12 cellular contexts compared by ENCODE assay signal in the genomic region with DNA sequence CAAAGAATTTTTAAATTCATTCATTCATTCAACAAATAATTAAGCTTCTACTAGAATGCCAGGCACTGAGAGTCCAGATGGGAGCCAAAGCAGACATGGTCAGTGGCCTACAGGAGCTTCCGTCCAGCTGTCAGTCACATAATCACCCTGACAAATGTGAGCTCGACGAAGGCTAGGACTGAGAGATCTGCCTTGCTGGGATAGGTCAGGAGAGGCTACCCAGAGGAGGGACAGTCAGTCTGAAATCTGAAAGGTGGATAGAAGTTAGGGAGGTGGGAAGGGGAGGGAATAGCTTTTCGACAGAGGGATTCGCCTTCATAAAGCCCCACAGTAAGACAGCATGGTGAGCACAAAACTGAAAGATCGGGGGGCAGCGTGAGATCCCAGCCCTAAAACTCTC. TPM values are rescaled to one million over a fixed set of nuclear protein-coding genes. Genes with fewer than 3 reads are reported as not detected.
DNase-seq lines count a peak whose midpoint lies in the region; ATAC-seq and TF ChIP-seq lines count a peak whose summit lies in the region.
"Had no signal": no experiment of that assay in that cellular context is flagged by ENCODE, and none has a peak within 500 bp of the region (broad histone marks: within the 10 kb centered on the region; RNA-seq: fewer than 3 reads in every experiment).

No MANE protein-coding gene starts in this region.

- no peak overlapping the region for H3K4me3 Mint-ChIP-seq in HFFc6
- peak overlapping the region in 1 of 5 experiments; percentile 48 for H3K4me3 Mint-ChIP-seq in brain
- no peak overlapping the region for H3K4me3 Mint-ChIP-seq in activated T-helper 1 cell treated with anti-CD3 and anti-CD28 coated beads, Interleukin-12 subunit alpha, Interleukin-12 subunit beta, Interleukin-2, Interleukin-4 antibody, amounts not matched to agents 30 ng/mL and 10 ng/mL and 1 ng/mL, durations not matched to agents 14 hours and 24 hours and 36 hours

- H3K27ac ChIP-seq in lower lobe of right lung = peak overlapping the region; percentile 90
- peak overlapping the region; percentile 85 for H3K27ac ChIP-seq in substantia nigra (ENCODE audit: low read depth, low read length, poor library complexity, severe bottlenecking)

- H3K4me3 ChIP-seq in lower lobe of right lung = no peak overlapping the region

- H3K9me3 ChIP-seq in lower lobe of right lung = no peaks in the 10 kb centered on the region
- H3K9me3 ChIP-seq: Caco-2 had no signal

- H3K27ac Mint-ChIP-seq in HFFc6 = peak overlapping the region; percentile 94
- peak overlapping the region in 4 of 5 experiments; percentile 85 to 95 (median 94) for H3K27ac Mint-ChIP-seq in brain
- no peak overlapping the region for H3K27ac Mint-ChIP-seq in activated T-helper 1 cell treated with anti-CD3 and anti-CD28 coated beads, Interleukin-12 subunit alpha, Interleukin-12 subunit beta, Interleukin-2, Interleukin-4 antibody, amounts not matched to agents 30 ng/mL and 10 ng/mL and 1 ng/mL, durations not matched to agents 14 hours and 24 hours and 36 hours

- intact Hi-C loops in lower lobe of right lung (cut with DNase I) = no loop called here
- intact Hi-C loops in activated T-helper 1 cell treated with anti-CD3 and anti-CD28 coated beads, Interleukin-12 subunit alpha, Interleukin-12 subunit beta, Interleukin-2, Interleukin-4 antibody, amounts not matched to agents 30 ng/mL and 10 ng/mL and 1 ng/mL, durations not matched to agents 14 hours and 24 hours and 36 hours (cut with micrococcal nuclease) = no loop called here

- no peaks in the 10 kb centered on the region for H3K27me3 ChIP-seq in lower lobe of right lung (ENCODE audit: low read depth)

- H3K9me3 Mint-ChIP-seq in HFFc6 (no peaks in the 10 kb centered on the region), brain (peaks cover 0 to 3% (median 0%) of the 10 kb centered on the region in 5 experiments)
- H3K9me3 Mint-ChIP-seq in activated T-helper 1 cell treated with anti-CD3 and anti-CD28 coated beads, Interleukin-12 subunit alpha, Interleukin-12 subunit beta, Interleukin-2, Interleukin-4 antibody, amounts not matched to agents 30 ng/mL and 10 ng/mL and 1 ng/mL, durations not matched to agents 14 hours and 24 hours and 36 hours = no peaks in the 10 kb centered on the region

- H3K4me1 Mint-ChIP-seq in HFFc6 (ENCODE audit: low read depth) (peaks cover 20% of the 10 kb centered on the region), brain (peaks cover 53% of the 10 kb centered on the region)
- peaks cover 7% of the 10 kb centered on the region for H3K4me1 Mint-ChIP-seq in activated T-helper 1 cell treated with anti-CD3 and anti-CD28 coated beads, Interleukin-12 subunit alpha, Interleukin-12 subunit beta, Interleukin-2, Interleukin-4 antibody, amounts not matched to agents 30 ng/mL and 10 ng/mL and 1 ng/mL, durations not matched to agents 14 hours and 24 hours and 36 hours (ENCODE audit: low read depth)

- ATAC-seq in lower lobe of right lung = no peak

- H3K27me3 Mint-ChIP-seq in HFFc6 (ENCODE audit: insufficient read depth) (peaks cover 3% of the 10 kb centered on the region; the same call in 1 of the 2 replicates), brain (no peaks in the 10 kb centered on the region)
- H3K27me3 Mint-ChIP-seq in activated T-helper 1 cell treated with anti-CD3 and anti-CD28 coated beads, Interleukin-12 subunit alpha, Interleukin-12 subunit beta, Interleukin-2, Interleukin-4 antibody, amounts not matched to agents 30 ng/mL and 10 ng/mL and 1 ng/mL, durations not matched to agents 14 hours and 24 hours and 36 hours (ENCODE audit: insufficient read depth) = peaks cover 3% of the 10 kb centered on the region

- DNase-seq in HFFc6 (no peak), lower lobe of right lung (no peak), substantia nigra (lab: John Stamatoyannopoulos, UW) (no peak), GM03348 (ENCODE audit: low spot score) (no peak), nucleus accumbens (lab: John Stamatoyannopoulos, UW) (no peak), NCI-H82 (lab: John Stamatoyannopoulos, UW) (no peak)
- no peak for DNase-seq in activated T-helper 1 cell treated with anti-CD3 and anti-CD28 coated beads, Interleukin-12 subunit alpha, Interleukin-12 subunit beta, Interleukin-2, Interleukin-4 antibody, amounts not matched to agents 30 ng/mL and 10 ng/mL and 1 ng/mL, durations not matched to agents 14 hours and 24 hours and 36 hours (ENCODE audit: low spot score)
- DNase-seq: activated CD4-positive, alpha-beta T cell treated with anti-CD3 and anti-CD28 coated beads, Interleukin-2, amount 50 U/mL, for 4 hours; activated naive CD4-positive, alpha-beta T cell treated with anti-CD3 and anti-CD28 coated beads, Interleukin-2, amount 50 U/mL, for 16 hours; Caco-2; stimulated activated CD4-positive, alpha-beta T cell treated with anti-CD3 and anti-CD28 coated beads, Interleukin-2, amount 100 ng/mL, for 48 hours had no signal

- peaks cover 91% of the 10 kb centered on the region for H3K4me1 ChIP-seq in lower lobe of right lung

- no peaks in the 10 kb centered on the region for H3K36me3 Mint-ChIP-seq in HFFc6 (ENCODE audit: low read depth)
- peaks cover 12% of the 10 kb centered on the region for H3K36me3 Mint-ChIP-seq in brain
- H3K36me3 Mint-ChIP-seq in activated T-helper 1 cell treated with anti-CD3 and anti-CD28 coated beads, Interleukin-12 subunit alpha, Interleukin-12 subunit beta, Interleukin-2, Interleukin-4 antibody, amounts not matched to agents 30 ng/mL and 10 ng/mL and 1 ng/mL, durations not matched to agents 14 hours and 24 hours and 36 hours (ENCODE audit: low read depth) = no peaks in the 10 kb centered on the region

- TF ChIP-seq CTCF in HFFc6 (IDR thresholded peaks at IDR 0.05) (no peak), brain (conservative IDR thresholded peaks at IDR 0.05) (no peak), lower lobe of right lung (IDR thresholded peaks at IDR 0.05) (no peak)

- H3K36me3 ChIP-seq in lower lobe of right lung = peaks cover 15% of the 10 kb centered on the region

RNA-seq across cellular contexts. Expression of a gene that starts 8.3 kb away (rescaled TPM):
- total RNA-seq in HFFc6 (2021; fragmentation: NEBNext Ultra II Directional; extraction: Animal tissue kit (Norgen Biotek cat#: 25700)) = 10 to 100 TPM; 30.3 to 38.7 (median 34.9) TPM
- polyA plus RNA-seq in brain (ENCODE audit: insufficient read depth, low read depth, low replicate concordance) = 238 TPM
- total RNA-seq in lower lobe of right lung = 233 TPM
- 1.0 and 1.6 TPM in 2 replicates for total RNA-seq in activated T-helper 1 cell treated with anti-CD3 and anti-CD28 coated beads, Interleukin-12 subunit alpha, Interleukin-12 subunit beta, Interleukin-2, Interleukin-4 antibody, amounts not matched to agents 30 ng/mL and 10 ng/mL and 1 ng/mL, durations not matched to agents 14 hours and 24 hours and 36 hours

RNA-seq across cellular contexts. Expression of a gene that starts 40.6 kb away (rescaled TPM):
- total RNA-seq in HFFc6 (2021; fragmentation: NEBNext Ultra II Directional; extraction: Animal tissue kit (Norgen Biotek cat#: 25700)) = 100 to 1,000 TPM; 219 to 277 (median 246) TPM
- 251 TPM for polyA plus RNA-seq in brain (ENCODE audit: insufficient read depth, low read depth, low replicate concordance)
- total RNA-seq in lower lobe of right lung = 166 TPM
- 230 and 233 TPM in 2 replicates for total RNA-seq in activated T-helper 1 cell treated with anti-CD3 and anti-CD28 coated beads, Interleukin-12 subunit alpha, Interleukin-12 subunit beta, Interleukin-2, Interleukin-4 antibody, amounts not matched to agents 30 ng/mL and 10 ng/mL and 1 ng/mL, durations not matched to agents 14 hours and 24 hours and 36 hours

Comparison
In these comparisons a context has a peak if more than half of its experiments do, and no peak if none do; other contexts are left out.
1. RNA of a gene that starts 8.3 kb away (total RNA-seq): 233 TPM in lower lobe of right lung (single experiment) and 30.3 to 38.7 TPM in HFFc6; 1.0 to 1.6 TPM in activated T-helper 1 cell treated with anti-CD3 and anti-CD28 coated beads, Interleukin-12 subunit alpha, Interleukin-12 subunit beta, Interleukin-2, Interleukin-4 antibody, amounts not matched to agents 30 ng/mL and 10 ng/mL and 1 ng/mL, durations not matched to agents 14 hours and 24 hours and 36 hours; every median in the first group is over 10 times any median in the second.